In the genomic region with DNA sequence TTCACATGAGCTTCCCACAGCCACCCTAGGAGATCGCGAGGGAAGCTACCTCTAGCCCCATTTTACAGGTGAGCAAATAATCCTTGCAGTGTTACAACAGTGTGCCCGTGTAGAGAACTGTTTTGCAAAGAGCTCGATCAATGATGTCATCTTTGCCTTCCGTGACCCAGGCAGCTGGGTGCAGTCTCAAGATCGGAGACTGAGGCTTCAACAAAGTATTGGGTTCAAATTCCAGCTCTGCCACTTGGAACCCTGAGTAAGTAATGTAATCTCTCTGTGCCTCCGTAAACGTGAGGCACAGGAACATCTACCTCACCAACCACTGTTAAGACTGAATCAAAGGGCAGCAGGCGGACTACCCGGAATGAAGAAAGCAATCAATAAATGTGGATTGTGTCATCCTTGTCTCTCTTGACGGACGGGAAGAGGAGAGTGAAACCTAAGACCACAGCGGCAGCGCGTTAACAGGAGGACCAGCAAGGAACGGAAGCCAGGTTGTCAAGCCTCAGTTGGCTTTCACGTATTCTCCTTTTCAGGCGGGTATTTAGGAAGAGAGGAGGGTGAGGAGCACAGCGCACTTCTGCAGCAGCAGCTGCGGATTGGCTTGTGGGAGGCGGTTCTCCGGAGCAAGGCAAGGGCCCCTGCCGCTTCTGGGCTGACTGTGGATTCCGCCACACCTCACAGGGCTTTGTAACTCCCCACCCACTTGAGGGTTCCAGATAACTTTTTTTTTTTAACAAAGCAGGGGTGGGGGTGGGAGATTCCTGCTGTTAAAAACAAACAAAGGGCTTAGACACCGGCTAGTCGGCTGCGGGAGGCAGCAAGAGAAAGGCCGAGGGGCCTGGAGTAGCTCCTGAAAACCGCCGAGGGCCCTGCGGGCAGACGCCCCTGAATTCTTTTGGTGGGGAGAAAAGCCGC, we compare ENCODE assay signal across 8 cellular contexts. TPM values are rescaled to one million over a fixed set of nuclear protein-coding genes. Genes with fewer than 3 reads are reported as not detected.
DNase-seq lines count a peak whose midpoint lies in the region; ATAC-seq and TF ChIP-seq lines count a peak whose summit lies in the region.

No MANE protein-coding gene starts in this region.

- H3F3A ChIP-seq in PC-3 (ENCODE audit: low read length, unreplicated experiment), result no peaks in the 10 kb centered on the region

- H3K27me3 ChIP-seq in PC-3 (ENCODE audit: low read length), result no peaks in the 10 kb centered on the region
- no peaks in the 10 kb centered on the region for H3K27me3 ChIP-seq in effector memory CD4-positive, alpha-beta T cell (replicated peaks; ENCODE audit: control insufficient read depth, insufficient read depth, low read length, poor library complexity, severe bottlenecking)

- intact Hi-C loops in PC-3 (cut with micrococcal nuclease), result loop anchor here (2.0 to 10.0 kb wide), 2 partner anchors 117 to 181 kb away; no protein-coding TSS in a partner anchor

- BruUV-seq in PC-3 (replicated peaks; lab: Mats Ljungman, UMichigan), result no TSS peak

- H3K4me2 ChIP-seq in PC-3 (ENCODE audit: low read length), result peak overlapping the region; percentile 93; the same call in 1 of the 2 replicates

- no peak overlapping the region for H3K27ac ChIP-seq in PC-3 (ENCODE audit: low read length)
- H3K27ac ChIP-seq in effector memory CD4-positive, alpha-beta T cell (ENCODE audit: insufficient read depth, low read length, poor library complexity, severe bottlenecking), result peak overlapping the region; percentile 81

- no peaks in the 10 kb centered on the region for H3K36me3 ChIP-seq in ES-I3 (ENCODE audit: insufficient read depth, low read length)
- peaks cover 11% of the 10 kb centered on the region for H3K36me3 ChIP-seq in PC-3 (ENCODE audit: low read depth, low read length)
- no peaks in the 10 kb centered on the region for H3K36me3 ChIP-seq in effector memory CD4-positive, alpha-beta T cell (ENCODE audit: control insufficient read depth, insufficient read depth, low read length)

- peaks cover 16% of the 10 kb centered on the region for H3K4me1 ChIP-seq in ES-I3 (ENCODE audit: insufficient read depth, low read length)
- H3K4me1 ChIP-seq in PC-3 (ENCODE audit: insufficient read depth, low read length), result peaks cover 15% of the 10 kb centered on the region
- peaks cover 26% of the 10 kb centered on the region for H3K4me1 ChIP-seq in effector memory CD4-positive, alpha-beta T cell (ENCODE audit: control insufficient read depth, insufficient read depth, low read length, poor library complexity, severe bottlenecking)

- H3K9me3 ChIP-seq in ES-I3 (ENCODE audit: control insufficient read depth, insufficient read depth, low read length) (no peaks in the 10 kb centered on the region), PC-3 (ENCODE audit: low read length) (no peaks in the 10 kb centered on the region)
- no peaks in the 10 kb centered on the region for H3K9me3 ChIP-seq in effector memory CD4-positive, alpha-beta T cell (ENCODE audit: control insufficient read depth, low read length)

- ATAC-seq in PC-3 (no peak), HG02571 (IDR thresholded peaks at IDR 0.05; ENCODE audit: unreplicated experiment) (no peak), HG02938 (IDR thresholded peaks at IDR 0.05; ENCODE audit: unreplicated experiment) (no peak), GM21619 (IDR thresholded peaks at IDR 0.05; ENCODE audit: unreplicated experiment) (no peak)

- H3K4me3 ChIP-seq in PC-3 (ENCODE audit: low read length), result peak overlapping the region; percentile 100; the same call in 1 of the 2 replicates
- no peak overlapping the region for H3K4me3 ChIP-seq in effector memory CD4-positive, alpha-beta T cell (ENCODE audit: insufficient read depth, low read depth, low read length, poor library complexity, severe bottlenecking)

- H3K27me3 Mint-ChIP-seq in neural crest cell (ENCODE audit: low read depth), result peaks cover 22% of the 10 kb centered on the region

- H3K36me3 Mint-ChIP-seq in neural crest cell (ENCODE audit: low read depth), result no peaks in the 10 kb centered on the region

- no peaks in the 10 kb centered on the region for H3K9me3 Mint-ChIP-seq in neural crest cell

- POLR2A ChIA-PET in PC-3 (lab: Charles Lee; ENCODE audit: unreplicated experiment), result interaction anchor here (0.6 kb wide), 2 partner anchors 14 to 297 kb away, joined by 3 to 4 read pairs; no protein-coding TSS in a partner anchor

- no peaks in the 10 kb centered on the region for H3K9me2 ChIP-seq in PC-3 (replicated peaks; ENCODE audit: low read length)

- peak overlapping the region; percentile 9 for H3K27ac Mint-ChIP-seq in neural crest cell (ENCODE audit: unreplicated experiment)

- peaks cover 40% of the 10 kb centered on the region for H3K4me1 Mint-ChIP-seq in neural crest cell

- H3K4me3 Mint-ChIP-seq in neural crest cell, result peak overlapping the region; percentile 83

- H3K9ac ChIP-seq in ES-I3 (ENCODE audit: low read depth, low read length), result peak overlapping the region; percentile 83
- no peak overlapping the region for H3K9ac ChIP-seq in PC-3 (ENCODE audit: low read length)

- H2AFZ ChIP-seq in PC-3 (ENCODE audit: low read length), result no peak overlapping the region

- peaks cover 40% of the 10 kb centered on the region for H3K79me2 ChIP-seq in PC-3 (ENCODE audit: low read length)

- CTCF ChIA-PET in PC-3 (lab: Charles Lee), result no interaction called here

- no peak for DNase-seq in PC-3
- DNase-seq in effector memory CD4-positive, alpha-beta T cell, result no peak
- DNase-seq in neural crest cell (ENCODE audit: low read depth, low spot score), result peak; percentile 22
- DNase-seq in pons (ENCODE audit: low spot score), result no peak

- TF ChIP-seq CTCF in PC-3 (conservative IDR thresholded peaks at IDR 0.05; ENCODE audit: low read depth, low read length), result no peak
- no peak for TF ChIP-seq CTCF in neural crest cell (conservative IDR thresholded peaks at IDR 0.05)

- peaks cover 20% of the 10 kb centered on the region for H4K20me1 ChIP-seq in PC-3 (ENCODE audit: low read length)

RNA-seq across cellular contexts. Expression of a gene that starts 1.5 kb away (rescaled TPM):
- total RNA-seq in PC-3 (2014; rRNA removed) (75.6 and 86.4 TPM in 2 replicates), neural crest cell (39.5 and 44.8 TPM in 2 replicates)
